Comparison of ENCODE assay signal across 8 cellular contexts in the genomic region with DNA sequence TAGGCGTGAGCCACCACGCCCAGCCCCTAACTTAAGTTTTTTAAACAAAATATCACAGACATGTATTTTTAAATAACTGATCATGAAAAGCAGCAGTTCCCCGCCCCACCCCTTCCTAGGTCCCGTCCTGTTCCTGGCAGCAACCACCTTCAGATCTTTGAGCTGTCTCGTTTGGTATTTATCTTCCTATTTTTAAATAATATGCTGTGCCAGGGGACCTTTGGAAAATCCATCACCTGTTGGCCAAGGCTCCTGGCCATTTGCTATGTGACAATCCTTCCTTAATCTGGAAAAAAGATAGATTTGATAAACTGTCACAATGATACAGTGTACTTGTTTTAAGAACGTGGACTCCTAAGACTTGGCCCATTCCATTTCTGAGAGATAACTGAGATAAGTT.
"Had no signal": no experiment of that assay in that cellular context is flagged by ENCODE, and none has a peak within 500 bp of the region (broad histone marks: within the 10 kb centered on the region; RNA-seq: fewer than 3 reads in every experiment).

No MANE protein-coding gene starts in this region.

- FAIRE-seq: G401.6, GM12878, GM12891, GM12892, GM18507, GM19239 had no signal

- DNase-seq: GDM1, GF-D8 had no signal

- ATAC-seq: GM12878 had no signal

- H3K4me3 ChIP-seq: GM12878 had no signal
